ENCODE assay signal across 21 cellular contexts in genomic region chr3:136920904-136921649, GRCh38. TPM values are rescaled to one million over a fixed set of nuclear protein-coding genes. Genes with fewer than 3 reads are reported as not detected.
DNase-seq lines count a peak whose midpoint lies in the region; ATAC-seq, FAIRE-seq and TF ChIP-seq lines count a peak whose summit lies in the region.
"Had no signal": no experiment of that assay in that cellular context is flagged by ENCODE, and none has a peak within 500 bp of the region (broad histone marks: within the 10 kb centered on the region; RNA-seq: fewer than 3 reads in every experiment).

No MANE protein-coding gene starts in this region.

- peak overlapping the region; percentile 1 to 34 for H3K4me3 ChIP-seq in CD4-positive, alpha-beta memory T cell (ENCODE audit: low read length in 2 of 2)
- H3K4me3 ChIP-seq: adrenal gland, cardiac muscle cell, lung, smooth muscle cell, thoracic aorta had no signal

- H3K4me1 Mint-ChIP-seq in CD4-positive, alpha-beta memory T cell, result peaks cover 62 to 88% (median 75%) of the 10 kb centered on the region in 4 donors
- peaks cover 70% of the 10 kb centered on the region for H3K4me1 Mint-ChIP-seq in activated CD8-positive, alpha-beta T cell treated with anti-CD3 and anti-CD28 coated beads for 36 hours (ENCODE audit: low read depth)
- peaks cover 44% of the 10 kb centered on the region for H3K4me1 Mint-ChIP-seq in memory B cell

- peak overlapping the region; percentile 78 to 91 (median 84) for H3K4me3 Mint-ChIP-seq in CD4-positive, alpha-beta memory T cell
- peak overlapping the region; percentile 60 for H3K4me3 Mint-ChIP-seq in activated CD8-positive, alpha-beta T cell treated with anti-CD3 and anti-CD28 coated beads for 36 hours
- no peak overlapping the region for H3K4me3 Mint-ChIP-seq in memory B cell
- H3K4me3 Mint-ChIP-seq: nephron progenitor cell had no signal

- no peaks in the 10 kb centered on the region for H3K36me3 ChIP-seq in CD4-positive, alpha-beta memory T cell (ENCODE audit: insufficient read depth, low read length)
- H3K36me3 ChIP-seq: adrenal gland, cardiac muscle cell, thoracic aorta had no signal

- H3K4me1 ChIP-seq in CD4-positive, alpha-beta memory T cell (ENCODE audit: insufficient read depth, low read length), result peaks cover 93% of the 10 kb centered on the region

- TF ChIP-seq CTCF in activated CD8-positive, alpha-beta T cell treated with anti-CD3 and anti-CD28 coated beads for 36 hours (IDR thresholded peaks at IDR 0.05), result no peak

- no peaks in the 10 kb centered on the region for H3K36me3 Mint-ChIP-seq in CD4-positive, alpha-beta memory T cell
- H3K36me3 Mint-ChIP-seq in activated CD8-positive, alpha-beta T cell treated with anti-CD3 and anti-CD28 coated beads for 36 hours (ENCODE audit: low read depth), result peaks cover 14% of the 10 kb centered on the region
- peaks cover 5% of the 10 kb centered on the region for H3K36me3 Mint-ChIP-seq in memory B cell

- peak overlapping the region; percentile 55 for H3K27ac ChIP-seq in CD4-positive, alpha-beta memory T cell (ENCODE audit: low read depth, low read length)
- H3K27ac ChIP-seq: adrenal gland, cardiac muscle cell, thoracic aorta had no signal

- peak; percentile 14 for FAIRE-seq in GM12892 (lab: Jason Lieb, UNC)

- no peaks in the 10 kb centered on the region for H3K9me3 Mint-ChIP-seq in CD4-positive, alpha-beta memory T cell
- peaks cover 3% of the 10 kb centered on the region for H3K9me3 Mint-ChIP-seq in activated CD8-positive, alpha-beta T cell treated with anti-CD3 and anti-CD28 coated beads for 36 hours
- H3K9me3 Mint-ChIP-seq in memory B cell, result peaks cover 2% of the 10 kb centered on the region

- peak overlapping the region; percentile 84 to 98 (median 91) for H3K27ac Mint-ChIP-seq in CD4-positive, alpha-beta memory T cell
- H3K27ac Mint-ChIP-seq in activated CD8-positive, alpha-beta T cell treated with anti-CD3 and anti-CD28 coated beads for 36 hours, result peak overlapping the region; percentile 87
- H3K27ac Mint-ChIP-seq in memory B cell, result peak overlapping the region; percentile 9
- H3K27ac Mint-ChIP-seq: nephron progenitor cell, progenitor cell of endocrine pancreas had no signal

- no peak for ATAC-seq in activated CD8-positive, alpha-beta T cell treated with anti-CD3 and anti-CD28 coated beads for 36 hours
- ATAC-seq in memory B cell (ENCODE audit: low read depth) (no peak), GM18909 (IDR thresholded peaks at IDR 0.05; ENCODE audit: poor library complexity, unreplicated experiment) (no peak), HG03442 (IDR thresholded peaks at IDR 0.05; ENCODE audit: unreplicated experiment) (no peak)

- DNase-seq in CD4-positive, alpha-beta memory T cell, result peak in 3 of 5 donors; percentile 13 to 42 (median 21)
- DNase-seq in GM12892 (ENCODE audit: insufficient read length) (no peak), memory B cell (ENCODE audit: low spot score in 2 of 2) (no peak), superior temporal gyrus (ENCODE audit: extremely low spot score) (no peak), globus pallidus (ENCODE audit: low spot score) (no peak)
- DNase-seq in activated CD8-positive, alpha-beta T cell treated with anti-CD3 and anti-CD28 coated beads for 36 hours, result no peak
- DNase-seq: adrenal gland; effector CD4-positive, alpha-beta T cell; head of caudate nucleus; NCI-H1105 treated with DMSO at 0.1 percent for 48 hours; NCI-H2107; NCI-H526; nephron progenitor cell; SIG-M5 had no signal

- TF ChIP-seq POLR2A in GM12892 (IDR thresholded peaks at IDR 0.05; ENCODE audit: low read depth, low read length), result no peak

- H3K27me3 Mint-ChIP-seq in CD4-positive, alpha-beta memory T cell, result no peaks in the 10 kb centered on the region
- no peaks in the 10 kb centered on the region for H3K27me3 Mint-ChIP-seq in activated CD8-positive, alpha-beta T cell treated with anti-CD3 and anti-CD28 coated beads for 36 hours
- H3K27me3 Mint-ChIP-seq in memory B cell, result no peaks in the 10 kb centered on the region
- H3K27me3 Mint-ChIP-seq: progenitor cell of endocrine pancreas had no signal

- no peaks in the 10 kb centered on the region for H3K27me3 ChIP-seq in CD4-positive, alpha-beta memory T cell (ENCODE audit: insufficient read depth, low read length)
- H3K27me3 ChIP-seq: adrenal gland, cardiac muscle cell had no signal

- CTCF ChIA-PET in CD4-positive, alpha-beta memory T cell (lab: Charles Lee; ENCODE audit: partially characterized antibody), result no interaction called here
- CTCF ChIA-PET in activated CD8-positive, alpha-beta T cell treated with anti-CD3 and anti-CD28 coated beads for 36 hours (lab: Charles Lee), result no interaction called here

- intact Hi-C loops in CD4-positive, alpha-beta memory T cell (cut with micrococcal nuclease), result loop anchor here (5.0 kb wide), 3 partner anchors 34 to 169 kb away; partner anchors contain the start of gene STAG1
- intact Hi-C loops in activated CD8-positive, alpha-beta T cell treated with anti-CD3 and anti-CD28 coated beads for 36 hours (cut with micrococcal nuclease), result loop anchor here (10.0 kb wide), 1 partner anchor 56 kb away; the partner anchor contains the start of gene NCK1

- POLR2A ChIA-PET in CD4-positive, alpha-beta memory T cell (lab: Charles Lee; ENCODE audit: partially characterized antibody), result interaction anchor here (1.4 to 1.5 kb wide), 2 partner anchors 11 to 60 kb away, joined by 3 to 14 read pairs; partner anchors contain the start of gene NCK1
- POLR2A ChIA-PET in activated CD8-positive, alpha-beta T cell treated with anti-CD3 and anti-CD28 coated beads for 36 hours (lab: Charles Lee), result no interaction called here

- no peaks in the 10 kb centered on the region for H3K9me3 ChIP-seq in CD4-positive, alpha-beta memory T cell (ENCODE audit: control insufficient read depth in 1 of 2, low read length in 2 of 2)
- H3K9me3 ChIP-seq: adrenal gland, thoracic aorta had no signal

RNA-seq across cellular contexts. Expression of gene IL20RB, which starts 36.7 kb away (rescaled TPM):
- 1 to 10 TPM; 1.5 to 2.7 TPM for total RNA-seq in CD4-positive, alpha-beta memory T cell
- polyA plus RNA-seq in CD4-positive, alpha-beta memory T cell, result 1 to 10 TPM in 1 of 2 donors, not detected in 1; 1.4 TPM
- polyA plus RNA-seq in GM12892 (2012; ENCODE audit: missing spikeins), result 0.95 TPM
- total RNA-seq in activated CD8-positive, alpha-beta T cell treated with anti-CD3 and anti-CD28 coated beads for 36 hours, result 1 to 10 TPM; 1.0 to 1.2 TPM

RNA-seq across cellular contexts. Expression of gene NCK1, which starts 59.1 kb away (rescaled TPM):
- 10 to 100 TPM; 61.2 to 68.4 TPM for total RNA-seq in CD4-positive, alpha-beta memory T cell
- 10 to 100 TPM; 40.3 to 62.1 TPM for polyA plus RNA-seq in CD4-positive, alpha-beta memory T cell
- polyA plus RNA-seq in GM12892 (2012; ENCODE audit: missing spikeins), result 18.2 TPM
- 10 to 100 TPM; 31.9 to 34.7 TPM for total RNA-seq in activated CD8-positive, alpha-beta T cell treated with anti-CD3 and anti-CD28 coated beads for 36 hours

Comparison
In these comparisons a context has a peak if more than half of its experiments do, and no peak if none do; other contexts are left out.
1. DNase-seq: peak in CD4-positive, alpha-beta memory T cell (3 of 5); none in GM12892 (single experiment), activated CD8-positive, alpha-beta T cell treated with anti-CD3 and anti-CD28 coated beads for 36 hours (single experiment), memory B cell (0 of 2), superior temporal gyrus (single experiment) and globus pallidus (single experiment).
2. H3K27ac Mint-ChIP-seq: peak in every context shown above with its lines; median percentile 91 in CD4-positive, alpha-beta memory T cell; 87 in activated CD8-positive, alpha-beta T cell treated with anti-CD3 and anti-CD28 coated beads for 36 hours; 9 in memory B cell.